In the genomic region with DNA sequence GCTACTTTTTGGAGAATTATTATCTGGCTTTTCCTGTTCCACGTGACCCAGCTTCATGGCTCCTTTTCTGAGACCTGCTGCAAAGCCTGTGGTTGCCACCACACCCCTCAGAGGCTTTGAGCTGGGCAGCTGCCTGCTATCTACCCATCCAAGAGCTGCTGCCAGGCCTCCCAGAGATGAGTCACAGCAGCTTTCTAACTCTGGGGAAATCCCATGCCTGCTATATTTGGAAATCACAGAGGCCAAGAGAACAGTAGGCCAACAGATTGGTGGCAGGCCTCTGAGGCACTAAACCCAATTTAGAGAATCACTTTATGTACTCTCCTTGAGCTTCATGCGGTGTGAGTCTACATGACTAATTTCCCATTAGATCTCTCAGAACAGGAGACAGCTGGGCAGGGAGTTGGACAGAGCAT, we compare ENCODE assay signal across 9 cellular contexts. TPM values are rescaled to one million over a fixed set of nuclear protein-coding genes. Genes with fewer than 3 reads are reported as not detected.
DNase-seq lines count a peak whose midpoint lies in the region; ATAC-seq and TF ChIP-seq lines count a peak whose summit lies in the region.
"Had no signal": no experiment of that assay in that cellular context is flagged by ENCODE, and none has a peak within 500 bp of the region (broad histone marks: within the 10 kb centered on the region; RNA-seq: fewer than 3 reads in every experiment).

No MANE protein-coding gene starts in this region.

- no peaks in the 10 kb centered on the region for H3K79me2 ChIP-seq in HCT116 (ENCODE audit: insufficient read depth, low read length)

- H3K9me2 ChIP-seq in HCT116 (ENCODE audit: insufficient read depth), result no peaks in the 10 kb centered on the region

- H3K27ac ChIP-seq in HCT116 (ENCODE audit: low read depth, low read length) (peak overlapping the region; percentile 28; the same call in 1 of the 2 replicates), thyroid gland (no peak overlapping the region)
- H3K27ac ChIP-seq: 22Rv1 had no signal

- intact Hi-C loops in HCT116 (cut with micrococcal nuclease), result no loop called here
- intact Hi-C loops in activated CD4-positive, alpha-beta T cell treated with anti-CD3 and anti-CD28 coated beads for 36 hours (cut with DNase I, micrococcal nuclease), result no loop called here
- intact Hi-C loops in natural killer cell (cut with micrococcal nuclease), result no loop called here
- intact Hi-C loops in thyroid gland (cut with DNase I), result no loop called here

- H2AFZ ChIP-seq in HCT116 (ENCODE audit: low read depth, low read length, poor library complexity, severe bottlenecking), result no peak overlapping the region

- POLR2A ChIA-PET in HCT116 (lab: Charles Lee), result no interaction called here
- POLR2A ChIA-PET in activated CD4-positive, alpha-beta T cell treated with anti-CD3 and anti-CD28 coated beads for 36 hours (lab: Charles Lee), result interaction anchor here (0.7 kb wide), 1 partner anchor 12 kb away, joined by 3 read pairs; no protein-coding TSS in a partner anchor

- H3K4me1 Mint-ChIP-seq in activated CD4-positive, alpha-beta T cell treated with anti-CD3 and anti-CD28 coated beads for 36 hours, result peaks cover 10% of the 10 kb centered on the region
- peaks cover 0 to 6% of the 10 kb centered on the region in 2 donors for H3K4me1 Mint-ChIP-seq in natural killer cell

- H3K27me3 ChIP-seq in HCT116 (ENCODE audit: insufficient read depth, low read length) (no peaks in the 10 kb centered on the region), thyroid gland (no peaks in the 10 kb centered on the region)

- RAD21 ChIA-PET in HCT116 (lab: Charles Lee; ENCODE audit: low non-redundant PET in 1 of 2, low total read pairs in 2 of 2, uncharacterized antibody in 2 of 2, unreplicated experiment in 2 of 2), result no interaction called here

- no peak for TF ChIP-seq CTCF in HCT116 (IDR thresholded peaks at IDR 0.05 in 2 of 3, conservative IDR thresholded peaks at IDR 0.05 in 1 of 3; ENCODE audit: borderline replicate concordance in 1 of 3, insufficient read depth in 1 of 3, low read depth in 2 of 3, low read length in 2 of 3)
- no peak for TF ChIP-seq CTCF in natural killer cell (IDR thresholded peaks at IDR 0.05)
- TF ChIP-seq CTCF in thyroid gland (IDR thresholded peaks at IDR 0.05), result no peak

- H3K36me3 ChIP-seq in HCT116 (ENCODE audit: control insufficient read depth in 1 of 2, insufficient read depth in 2 of 2, low read length in 2 of 2) (no peaks in the 10 kb centered on the region), thyroid gland (no peaks in the 10 kb centered on the region)

- no peak overlapping the region for H3K4me3 Mint-ChIP-seq in activated CD4-positive, alpha-beta T cell treated with anti-CD3 and anti-CD28 coated beads for 36 hours
- H3K4me3 Mint-ChIP-seq in natural killer cell, result no peak overlapping the region

- peak; percentile 50 for TF ChIP-seq RAD21 in HCT116 (IDR thresholded peaks at IDR 0.05; ENCODE audit: low read depth)

- no peak overlapping the region for H3K9ac ChIP-seq in HCT116 (ENCODE audit: low read length)

- DNase-seq in DMS153 (lab: John Stamatoyannopoulos, UW) (peak; percentile 73), DMS153 treated with DMSO at 0.1 percent for 48 hours (lab: John Stamatoyannopoulos, UW; ENCODE audit: unreplicated experiment) (no peak), HCT116 (ENCODE audit: low read depth, low spot score) (peak; percentile 83), M059J (ENCODE audit: low read depth) (peak; percentile 98), natural killer cell (no peak), thyroid gland (peak; percentile 32 to 54)
- DNase-seq in activated CD4-positive, alpha-beta T cell treated with anti-CD3 and anti-CD28 coated beads for 36 hours, result peak; percentile 74

- peak overlapping the region; percentile 38 for H3K4me2 ChIP-seq in HCT116 (ENCODE audit: low read length)

- no TSS peak for BruUV-seq in HCT116 (replicated peaks; lab: Mats Ljungman, UMichigan)

- CTCF ChIA-PET in HCT116 (lab: Charles Lee), result no interaction called here
- CTCF ChIA-PET in activated CD4-positive, alpha-beta T cell treated with anti-CD3 and anti-CD28 coated beads for 36 hours (lab: Charles Lee), result interaction anchor here (0.5 to 0.7 kb wide), 2 partner anchors 21 to 857 kb away, joined by 3 to 4 read pairs; no protein-coding TSS in a partner anchor

- H4K20me1 ChIP-seq in HCT116 (ENCODE audit: insufficient read depth), result no peaks in the 10 kb centered on the region

- H3K27me3 Mint-ChIP-seq in activated CD4-positive, alpha-beta T cell treated with anti-CD3 and anti-CD28 coated beads for 36 hours, result peaks cover 2% of the 10 kb centered on the region
- no peaks in the 10 kb centered on the region for H3K27me3 Mint-ChIP-seq in natural killer cell (ENCODE audit: low read depth in 2 of 2)

- H3K4me3 ChIP-seq in HCT116 (replicated peaks in 1 of 2; ENCODE audit: low read depth in 1 of 2, low read length in 2 of 2) (no peak overlapping the region), thyroid gland (replicated peaks in 1 of 3) (no peak overlapping the region)

- WGBS in thyroid gland, 2 donors, result 41 to 56% methylated on average over 2 of the region's 2 CpGs

- H3K4me1 ChIP-seq in HCT116 (ENCODE audit: control insufficient read depth in 1 of 2, insufficient read depth in 2 of 2, low read length in 2 of 2) (peaks cover 14 to 17% of the 10 kb centered on the region in 2 experiments), thyroid gland (peaks cover 0 to 5% of the 10 kb centered on the region in 2 donors)

- H3K9me3 ChIP-seq in HCT116 (ENCODE audit: control insufficient read depth in 1 of 2, insufficient read depth in 1 of 2, low read depth in 1 of 2, low read length in 2 of 2), result no peaks in the 10 kb centered on the region
- H3K9me3 ChIP-seq in thyroid gland, result no peaks in the 10 kb centered on the region

- no peaks in the 10 kb centered on the region for H3K36me3 Mint-ChIP-seq in activated CD4-positive, alpha-beta T cell treated with anti-CD3 and anti-CD28 coated beads for 36 hours (ENCODE audit: low read depth)
- no peaks in the 10 kb centered on the region for H3K36me3 Mint-ChIP-seq in natural killer cell

- ATAC-seq in HCT116 (peak; percentile 100), esophagus mucosa (peak; percentile 98), natural killer cell (peak; percentile 39 to 74 (median 52))
- peak; percentile 99 for ATAC-seq in activated CD4-positive, alpha-beta T cell treated with anti-CD3 and anti-CD28 coated beads for 36 hours

- no peak overlapping the region for H3K27ac Mint-ChIP-seq in activated CD4-positive, alpha-beta T cell treated with anti-CD3 and anti-CD28 coated beads for 36 hours
- no peak overlapping the region for H3K27ac Mint-ChIP-seq in natural killer cell

- no peaks in the 10 kb centered on the region for H3K9me3 Mint-ChIP-seq in activated CD4-positive, alpha-beta T cell treated with anti-CD3 and anti-CD28 coated beads for 36 hours (ENCODE audit: low read depth)
- H3K9me3 Mint-ChIP-seq in natural killer cell, result no peaks in the 10 kb centered on the region

- TF ChIP-seq POLR2A in HCT116 (IDR thresholded peaks at IDR 0.05; ENCODE audit: borderline replicate concordance, extremely low read depth, insufficient read depth, insufficient read length), result no peak
- TF ChIP-seq POLR2A in thyroid gland (IDR thresholded peaks at IDR 0.05), result no peak

TF ChIP-seq in HCT116, 20 proteins besides CTCF, POLR2A, EP300 and RAD21 (continues in another document):
- TF ChIP-seq, protein P1, sequence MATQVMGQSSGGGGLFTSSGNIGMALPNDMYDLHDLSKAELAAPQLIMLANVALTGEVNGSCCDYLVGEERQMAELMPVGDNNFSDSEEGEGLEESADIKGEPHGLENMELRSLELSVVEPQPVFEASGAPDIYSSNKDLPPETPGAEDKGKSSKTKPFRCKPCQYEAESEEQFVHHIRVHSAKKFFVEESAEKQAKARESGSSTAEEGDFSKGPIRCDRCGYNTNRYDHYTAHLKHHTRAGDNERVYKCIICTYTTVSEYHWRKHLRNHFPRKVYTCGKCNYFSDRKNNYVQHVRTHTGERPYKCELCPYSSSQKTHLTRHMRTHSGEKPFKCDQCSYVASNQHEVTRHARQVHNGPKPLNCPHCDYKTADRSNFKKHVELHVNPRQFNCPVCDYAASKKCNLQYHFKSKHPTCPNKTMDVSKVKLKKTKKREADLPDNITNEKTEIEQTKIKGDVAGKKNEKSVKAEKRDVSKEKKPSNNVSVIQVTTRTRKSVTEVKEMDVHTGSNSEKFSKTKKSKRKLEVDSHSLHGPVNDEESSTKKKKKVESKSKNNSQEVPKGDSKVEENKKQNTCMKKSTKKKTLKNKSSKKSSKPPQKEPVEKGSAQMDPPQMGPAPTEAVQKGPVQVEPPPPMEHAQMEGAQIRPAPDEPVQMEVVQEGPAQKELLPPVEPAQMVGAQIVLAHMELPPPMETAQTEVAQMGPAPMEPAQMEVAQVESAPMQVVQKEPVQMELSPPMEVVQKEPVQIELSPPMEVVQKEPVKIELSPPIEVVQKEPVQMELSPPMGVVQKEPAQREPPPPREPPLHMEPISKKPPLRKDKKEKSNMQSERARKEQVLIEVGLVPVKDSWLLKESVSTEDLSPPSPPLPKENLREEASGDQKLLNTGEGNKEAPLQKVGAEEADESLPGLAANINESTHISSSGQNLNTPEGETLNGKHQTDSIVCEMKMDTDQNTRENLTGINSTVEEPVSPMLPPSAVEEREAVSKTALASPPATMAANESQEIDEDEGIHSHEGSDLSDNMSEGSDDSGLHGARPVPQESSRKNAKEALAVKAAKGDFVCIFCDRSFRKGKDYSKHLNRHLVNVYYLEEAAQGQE (IDR thresholded peaks at IDR 0.05; ENCODE audit: low read depth), result no peak
- TF ChIP-seq POLR2AphosphoS5 (IDR thresholded peaks at IDR 0.05; ENCODE audit: low read depth, low read length) (peak; percentile 51; the same call in 1 of the 2 replicates), TCF7L2 (IDR thresholded peaks at IDR 0.05; ENCODE audit: borderline replicate concordance, extremely low read depth, insufficient read depth, insufficient read length) (peak; percentile 65)
- TF ChIP-seq, protein P2, sequence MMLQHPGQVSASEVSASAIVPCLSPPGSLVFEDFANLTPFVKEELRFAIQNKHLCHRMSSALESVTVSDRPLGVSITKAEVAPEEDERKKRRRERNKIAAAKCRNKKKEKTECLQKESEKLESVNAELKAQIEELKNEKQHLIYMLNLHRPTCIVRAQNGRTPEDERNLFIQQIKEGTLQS (IDR thresholded peaks at IDR 0.05), result no peak

RNA-seq across cellular contexts. Expression of a gene that starts 35.2 kb away (rescaled TPM):
- total RNA-seq in HCT116 (2021; ENCODE audit: unreplicated experiment) (17.4 TPM), esophagus mucosa (1.2 TPM), natural killer cell (under 1 TPM; 0.20 to 0.65 (median 0.28) TPM), thyroid gland (100 to 1,000 TPM in 1 of 4 donors, 10 to 100 TPM in 3; 72.3 to 108 (median 85.8) TPM)
- 8.6 and 9.8 TPM in 2 replicates for polyA plus RNA-seq in HCT116 (2012)
- 166 and 202 TPM in 2 replicates for total RNA-seq in M059J (2014; rRNA removed; shearing (Covaris generic))
- 1 to 10 TPM in 1 of 2 experiments, under 1 TPM in 1; 0.39 to 1.1 TPM for total RNA-seq in activated CD4-positive, alpha-beta T cell treated with anti-CD3 and anti-CD28 coated beads for 36 hours

Comparison
In these comparisons a context has a peak if more than half of its experiments do, and no peak if none do; other contexts are left out.
1. DNase-seq: peak in DMS153 (single experiment), HCT116 (single experiment), M059J (single experiment), activated CD4-positive, alpha-beta T cell treated with anti-CD3 and anti-CD28 coated beads for 36 hours (single experiment) and thyroid gland (2 of 2); none in DMS153 treated with DMSO at 0.1 percent for 48 hours (single experiment) and natural killer cell (single experiment).
2. Peak in every context shown above with its lines, with median percentiles within 50 percentile points of each other: ATAC-seq.